ENCODE assay signal across 8 cellular contexts in the genomic region with DNA sequence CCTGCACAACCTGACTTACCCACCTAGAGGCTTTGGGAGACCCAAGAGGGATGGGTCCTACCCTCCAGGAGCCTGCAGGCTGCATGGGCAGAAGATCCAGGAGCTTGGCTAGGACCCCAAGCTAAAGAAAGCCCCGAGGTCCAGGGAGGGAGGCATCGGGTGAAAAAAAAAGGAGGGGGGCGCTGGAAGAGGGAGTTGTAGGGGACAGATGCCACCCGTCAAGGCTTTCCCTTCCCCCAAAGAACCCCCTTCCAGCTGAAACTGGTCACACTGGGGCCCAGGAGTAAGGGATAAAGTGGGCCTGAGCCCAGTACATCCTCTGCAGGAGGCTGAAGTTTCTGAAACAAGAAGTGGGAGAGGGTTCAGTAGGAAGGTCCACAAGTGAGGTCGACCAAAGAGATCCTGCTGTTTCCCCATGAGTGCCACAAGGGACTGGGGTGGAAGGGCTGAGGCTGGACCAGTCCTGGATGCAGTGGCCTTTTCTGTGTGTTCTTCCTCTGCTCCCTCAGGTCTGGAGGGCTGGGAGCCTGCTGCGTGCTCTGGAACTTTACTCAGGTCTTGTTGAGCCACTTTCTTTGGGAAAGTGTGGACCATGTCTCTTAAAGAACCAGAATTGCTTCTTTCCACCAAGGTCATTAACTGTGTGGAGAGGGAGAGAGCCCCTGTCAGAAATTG. TPM values are rescaled to one million over a fixed set of nuclear protein-coding genes. Genes with fewer than 3 reads are reported as not detected.
A peak's percentile ranks its signal among the peaks of the same experiment; 100 is the strongest.
DNase-seq lines count a peak whose midpoint lies in the region; ATAC-seq, FAIRE-seq and TF ChIP-seq lines count a peak whose summit lies in the region.

No MANE protein-coding gene starts in this region.

- TF ChIP-seq CTCF in DOHH2 (IDR thresholded peaks at IDR 0.05; ENCODE audit: low read depth, low read length, poor library complexity, severe bottlenecking) (no peak), Panc1 (IDR thresholded peaks at IDR 0.05) (no peak), endothelial cell of umbilical vein (IDR thresholded peaks at IDR 0.05; ENCODE audit: extremely low read depth in 1 of 2, insufficient read depth in 1 of 2, low read depth in 1 of 2, low read length in 2 of 2) (no peak), endothelial cell (IDR thresholded peaks at IDR 0.05; ENCODE audit: unreplicated experiment) (no peak)

- H2AFZ ChIP-seq in endothelial cell of umbilical vein (ENCODE audit: low read depth, low read length): peak overlapping the region; percentile 32

- H3K4me2 ChIP-seq in DOHH2 (ENCODE audit: low read length) (peak overlapping the region; percentile 68), endothelial cell of umbilical vein (ENCODE audit: insufficient read depth, low read length) (peak overlapping the region; percentile 37)

- H3K27ac ChIP-seq in DOHH2 (ENCODE audit: low read depth, low read length): no peak overlapping the region
- no peak overlapping the region for H3K27ac ChIP-seq in Panc1 (ENCODE audit: low read length)
- H3K27ac ChIP-seq in endothelial cell of umbilical vein (ENCODE audit: insufficient read depth, low read depth, low read length): no peak overlapping the region
- no peak overlapping the region for H3K27ac ChIP-seq in rectal smooth muscle tissue (ENCODE audit: low read depth, low read length)

- dilution Hi-C loops in endothelial cell of umbilical vein (cut with MboI; ENCODE audit: extremely low pct_ligation_motif_present, low sequenced_read_pairs): no loop called here

- H3K27me3 Mint-ChIP-seq in endothelial cell (ENCODE audit: unreplicated experiment): peaks cover 14% of the 10 kb centered on the region

- intact Hi-C loops in Panc1 (cut with micrococcal nuclease; ENCODE audit: unreplicated experiment): loop anchor here (2.0 to 10.0 kb wide), 3 partner anchors 38 to 140 kb away; a partner anchor contains a TSS
- intact Hi-C loops in endothelial cell of umbilical vein (cut with micrococcal nuclease): loop anchor here (5.0 kb wide), 1 partner anchor 37 kb away; no protein-coding TSS in a partner anchor

- H4K20me1 ChIP-seq in DOHH2 (ENCODE audit: control insufficient read depth, insufficient read depth, low read depth, low read length) (no peaks in the 10 kb centered on the region), endothelial cell of umbilical vein (replicated peaks; ENCODE audit: control insufficient read depth, extremely low read depth, insufficient read depth, low read length) (no peaks in the 10 kb centered on the region)

- no peaks in the 10 kb centered on the region for H3K9me2 ChIP-seq in DOHH2 (replicated peaks; ENCODE audit: control insufficient read depth, low read length)

- peaks cover 25% of the 10 kb centered on the region for H3K4me1 ChIP-seq in DOHH2 (ENCODE audit: control insufficient read depth, low read length)
- H3K4me1 ChIP-seq in Panc1 (ENCODE audit: control insufficient read depth, insufficient read depth, low read length): no peaks in the 10 kb centered on the region
- no peaks in the 10 kb centered on the region for H3K4me1 ChIP-seq in endothelial cell of umbilical vein (ENCODE audit: control insufficient read depth, extremely low read depth, insufficient read depth, low read length)
- H3K4me1 ChIP-seq in rectal smooth muscle tissue (ENCODE audit: control insufficient read depth, insufficient read depth, low read length): no peaks in the 10 kb centered on the region

- no peaks in the 10 kb centered on the region for H3K9me1 ChIP-seq in endothelial cell of umbilical vein (replicated peaks; ENCODE audit: control insufficient read depth, extremely low read depth, insufficient read depth, low read length)

- no peak for FAIRE-seq in endothelial cell of umbilical vein (lab: Jason Lieb, UNC)

- no peak overlapping the region for H3K27ac Mint-ChIP-seq in endothelial cell (ENCODE audit: unreplicated experiment)

- peak; percentile 3; the same call in 1 of the 2 replicates for ATAC-seq in Panc1
- ATAC-seq in HG02759 (IDR thresholded peaks at IDR 0.05; ENCODE audit: unreplicated experiment): no peak

- no peaks in the 10 kb centered on the region for H3K4me1 Mint-ChIP-seq in endothelial cell (ENCODE audit: unreplicated experiment)

- H3K9me3 ChIP-seq in DOHH2 (ENCODE audit: control insufficient read depth, insufficient read depth, low read length) (no peaks in the 10 kb centered on the region), Panc1 (ENCODE audit: control insufficient read depth, insufficient read depth, low read depth, low read length) (no peaks in the 10 kb centered on the region), endothelial cell of umbilical vein (replicated peaks; ENCODE audit: control insufficient read depth, insufficient read depth, low read length) (no peaks in the 10 kb centered on the region)

- POLR2A ChIA-PET in Panc1 (lab: Charles Lee) (no interaction called here), endothelial cell of umbilical vein (lab: Charles Lee) (no interaction called here)

- H3K9me3 Mint-ChIP-seq in endothelial cell (ENCODE audit: unreplicated experiment): no peaks in the 10 kb centered on the region

- in situ Hi-C loops in Panc1 (cut with HindIII; ENCODE audit: low pct_unique_long_range_greater_than_20kb, low sequenced_read_pairs): no loop called here

- H3K4me3 ChIP-seq in DOHH2 (ENCODE audit: low read length) (peak overlapping the region; percentile 64), Panc1 (ENCODE audit: low read depth in 2 of 2, low read length in 2 of 2) (no peak overlapping the region), endothelial cell of umbilical vein (replicated peaks in 1 of 3; ENCODE audit: insufficient read depth in 1 of 3, low read depth in 1 of 3, low read length in 3 of 3) (no peak overlapping the region), rectal smooth muscle tissue (ENCODE audit: low read length) (peak overlapping the region; percentile 64)

- no peak for TF ChIP-seq POLR2A in endothelial cell of umbilical vein (IDR thresholded peaks at IDR 0.05; ENCODE audit: low read depth, low read length)

- no peak overlapping the region for H3K4me3 Mint-ChIP-seq in endothelial cell (ENCODE audit: unreplicated experiment)

- no peaks in the 10 kb centered on the region for H3K79me2 ChIP-seq in DOHH2 (ENCODE audit: control insufficient read depth, low read length)
- H3K79me2 ChIP-seq in endothelial cell of umbilical vein (ENCODE audit: control insufficient read depth, insufficient read depth, low read length): no peaks in the 10 kb centered on the region

- H3K9ac ChIP-seq in endothelial cell of umbilical vein (replicated peaks; ENCODE audit: extremely low read depth, insufficient read depth, low read length) (peak overlapping the region; percentile 38), rectal smooth muscle tissue (ENCODE audit: low read length) (no peak overlapping the region)

- CTCF ChIA-PET in Panc1 (lab: Charles Lee): no interaction called here
- CTCF ChIA-PET in endothelial cell of umbilical vein (lab: Charles Lee): interaction anchor here (0.6 to 9.1 kb wide), 12 partner anchors 13 to 170 kb away, joined by 3 to 302 read pairs (median 10); a partner anchor contains a TSS

- no peaks in the 10 kb centered on the region for H3K36me3 Mint-ChIP-seq in endothelial cell (ENCODE audit: low read depth, unreplicated experiment)

- DNase-seq in Panc1 (ENCODE audit: low read depth, low spot score): no peak
- DNase-seq in endothelial cell of umbilical vein (ENCODE audit: low read depth, low spot score): no peak
- no peak for DNase-seq in AG08395 (ENCODE audit: low spot score)
- DNase-seq in endothelial cell (ENCODE audit: low spot score): no peak
- no peak for DNase-seq in NAMALWA (ENCODE audit: low spot score)

- BruUV-seq in Panc1 (replicated peaks; lab: Mats Ljungman, UMichigan): no TSS peak
- BruUV-seq in endothelial cell of umbilical vein (replicated peaks; lab: Mats Ljungman, UMichigan): no TSS peak

- no peaks in the 10 kb centered on the region for H3K36me3 ChIP-seq in DOHH2 (ENCODE audit: control insufficient read depth, low read length)
- no peaks in the 10 kb centered on the region for H3K36me3 ChIP-seq in Panc1 (ENCODE audit: control insufficient read depth, insufficient read depth, low read length)
- no peaks in the 10 kb centered on the region for H3K36me3 ChIP-seq in endothelial cell of umbilical vein (ENCODE audit: control insufficient read depth in 2 of 2, extremely low read depth in 1 of 2, insufficient read depth in 2 of 2, low read length in 2 of 2)
- H3K36me3 ChIP-seq in rectal smooth muscle tissue (ENCODE audit: control insufficient read depth, insufficient read depth, low read length): no peaks in the 10 kb centered on the region

- peaks cover 14% of the 10 kb centered on the region for H3K27me3 ChIP-seq in DOHH2 (ENCODE audit: control insufficient read depth, low read length)
- H3K27me3 ChIP-seq in Panc1 (ENCODE audit: control insufficient read depth, insufficient read depth, low read length): no peaks in the 10 kb centered on the region
- no peaks in the 10 kb centered on the region for H3K27me3 ChIP-seq in endothelial cell of umbilical vein (ENCODE audit: control insufficient read depth in 2 of 2, insufficient read depth in 2 of 2, low read length in 2 of 2)
- H3K27me3 ChIP-seq in rectal smooth muscle tissue (ENCODE audit: control insufficient read depth, insufficient read depth, low read length): peaks cover 6% of the 10 kb centered on the region

- peaks cover 3% of the 10 kb centered on the region; the same call in 1 of the 2 replicates for H3F3A ChIP-seq in DOHH2 (ENCODE audit: control insufficient read depth, insufficient read depth)

RNA-seq across cellular contexts. Expression of a gene that starts 14.2 kb away (rescaled TPM):
- 66.4 TPM for total RNA-seq in Panc1 (2021; ENCODE audit: unreplicated experiment)
- polyA plus RNA-seq in Panc1 (2012; ENCODE audit: insufficient read length): 54.6 TPM
- 103 and 113 TPM in 2 replicates for total RNA-seq in endothelial cell of umbilical vein
- 22.0 and 27.8 TPM in 2 replicates for polyA plus RNA-seq in endothelial cell of umbilical vein
- polyA plus RNA-seq in endothelial cell of umbilical vein (2011; cell fraction: cytosol; rRNA removed): 36.7 and 47.6 TPM in 2 replicates
- 26.1 and 52.4 TPM in 2 replicates for polyA plus RNA-seq in endothelial cell of umbilical vein (2011; cell fraction: nucleus; rRNA removed)
- 82.2 and 88.3 TPM in 2 replicates for polyA plus RNA-seq in endothelial cell of umbilical vein (2012)
- 46.7 and 53.5 TPM in 2 replicates for polyA minus RNA-seq in endothelial cell of umbilical vein
- polyA minus RNA-seq in endothelial cell of umbilical vein (2011; cell fraction: cytosol; rRNA and poly(A)+ RNA removed): 62.0 TPM
- 25.5 and 30.5 TPM in 2 replicates for polyA minus RNA-seq in endothelial cell of umbilical vein (2011; cell fraction: nucleus; rRNA and poly(A)+ RNA removed)
- 65.8 TPM for total RNA-seq in endothelial cell (ENCODE audit: unreplicated experiment)

RNA-seq across cellular contexts. Expression of a gene that starts 26.4 kb away (rescaled TPM):
- total RNA-seq in Panc1 (2021; ENCODE audit: unreplicated experiment) (6.1 TPM), endothelial cell of umbilical vein (3.9 and 5.4 TPM in 2 replicates), endothelial cell (ENCODE audit: unreplicated experiment) (1.1 TPM)
- 3.4 TPM for polyA plus RNA-seq in Panc1 (2012; ENCODE audit: insufficient read length)
- 13.3 and 16.4 TPM in 2 replicates for polyA plus RNA-seq in endothelial cell of umbilical vein
- polyA plus RNA-seq in endothelial cell of umbilical vein (2011; cell fraction: cytosol; rRNA removed): 2.3 and 3.0 TPM in 2 replicates
- polyA plus RNA-seq in endothelial cell of umbilical vein (2011; cell fraction: nucleus; rRNA removed): 62.6 and 78.1 TPM in 2 replicates
- 7.1 TPM in 2 replicates for polyA plus RNA-seq in endothelial cell of umbilical vein (2012)
- polyA minus RNA-seq in endothelial cell of umbilical vein: 5.7 and 10.8 TPM in 2 replicates
- polyA minus RNA-seq in endothelial cell of umbilical vein (2011; cell fraction: cytosol; rRNA and poly(A)+ RNA removed): not detected
- polyA minus RNA-seq in endothelial cell of umbilical vein (2011; cell fraction: nucleus; rRNA and poly(A)+ RNA removed): 4.9 and 5.2 TPM in 2 replicates

RNA-seq across cellular contexts. Expression of a gene that starts 53.7 kb away (rescaled TPM):
- total RNA-seq in Panc1 (2021; ENCODE audit: unreplicated experiment) (not detected), endothelial cell of umbilical vein (not detected in 2 replicates), endothelial cell (ENCODE audit: unreplicated experiment) (2.5 TPM)
- polyA plus RNA-seq in Panc1 (2012; ENCODE audit: insufficient read length): 0.21 TPM
- polyA plus RNA-seq in endothelial cell of umbilical vein: 0.10 and 0.13 TPM in 2 replicates
- 0.04 TPM in 1 of 2 replicates, not detected in the other for polyA plus RNA-seq in endothelial cell of umbilical vein (2011; cell fraction: cytosol; rRNA removed)
- polyA plus RNA-seq in endothelial cell of umbilical vein (2011; cell fraction: nucleus; rRNA removed): 0.70 and 0.80 TPM in 2 replicates
- 0.07 and 0.42 TPM in 2 replicates for polyA plus RNA-seq in endothelial cell of umbilical vein (2012)
- polyA minus RNA-seq in endothelial cell of umbilical vein: 0.91 TPM in 1 of 2 replicates, not detected in the other
- 2.8 TPM for polyA minus RNA-seq in endothelial cell of umbilical vein (2011; cell fraction: cytosol; rRNA and poly(A)+ RNA removed)
- 0.19 TPM in 1 of 2 replicates, not detected in the other for polyA minus RNA-seq in endothelial cell of umbilical vein (2011; cell fraction: nucleus; rRNA and poly(A)+ RNA removed)

Comparison
In these comparisons a context has a peak if more than half of its experiments do, and no peak if none do; other contexts are left out.
1. H3K4me3 ChIP-seq: peak in DOHH2 (single experiment) and rectal smooth muscle tissue (single experiment); none in Panc1 (0 of 2) and endothelial cell of umbilical vein (0 of 3).